Comparison of ENCODE assay signal across 24 cellular contexts in the genomic region with DNA sequence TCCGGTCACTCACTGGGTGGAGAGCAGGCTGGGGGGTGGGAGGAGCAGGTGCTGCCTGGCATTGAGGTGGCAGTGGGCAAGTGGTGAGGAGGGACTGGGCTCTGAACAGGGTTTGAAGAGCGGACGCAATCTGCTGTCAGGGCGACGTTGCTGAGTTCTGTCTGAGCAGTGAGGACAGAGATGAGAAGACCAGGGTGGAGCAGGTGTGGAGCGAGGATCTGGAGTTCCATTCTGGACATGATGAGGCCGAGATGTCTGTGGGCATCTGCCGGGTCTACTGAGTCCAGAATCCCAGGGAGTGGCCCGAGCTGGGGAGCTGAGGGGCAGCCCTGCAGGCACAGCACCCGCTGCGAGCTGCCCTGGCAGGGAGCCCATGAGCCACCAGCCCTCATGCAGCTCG. TPM values are rescaled to one million over a fixed set of nuclear protein-coding genes. Genes with fewer than 3 reads are reported as not detected.
"Had no signal": no experiment of that assay in that cellular context is flagged by ENCODE, and none has a peak within 500 bp of the region (broad histone marks: within the 10 kb centered on the region; RNA-seq: fewer than 3 reads in every experiment).

No MANE protein-coding gene starts in this region.

- H3K4me1 Mint-ChIP-seq: WTC11 had no signal

- ATAC-seq: activated T-cell treated with anti-CD3 and anti-CD28 coated beads, Interleukin-2, amount 50 U/mL, for 72 hours; K562; T-helper 17 cell; WTC11 had no signal

- H3K27me3 ChIP-seq: cardiac muscle cell, Peyer's patch had no signal

- H3K36me3 ChIP-seq: brain microvascular endothelial cell, cardiac muscle cell, Peyer's patch had no signal

- H3K4me3 Mint-ChIP-seq: activated naive CD4-positive, alpha-beta T cell treated with anti-CD3 and anti-CD28 coated beads, Interleukin-2, amount 10 ng/mL, durations not matched to agents 7 days and 5 days; activated naive CD8-positive, alpha-beta T cell treated with anti-CD3 and anti-CD28 coated beads for 36 hours; activated T-cell treated with anti-CD3 and anti-CD28 coated beads, Interleukin-2, amount 50 U/mL, for 72 hours; T-helper 17 cell; WTC11 had no signal

- H3K27ac Mint-ChIP-seq: activated naive CD4-positive, alpha-beta T cell treated with anti-CD3 and anti-CD28 coated beads, Interleukin-2, amount 10 ng/mL, durations not matched to agents 7 days and 5 days; activated naive CD8-positive, alpha-beta T cell treated with anti-CD3 and anti-CD28 coated beads for 36 hours; activated T-cell treated with anti-CD3 and anti-CD28 coated beads, Interleukin-2, amount 50 U/mL, for 72 hours; activated T-helper 2 cell treated with anti-CD3 and anti-CD28 coated beads, Interferon-gamma antibody, Interleukin-2, Interleukin-4, amounts not matched to agents 10 μg/mL and 5 μg/mL and 100 μg/mL, durations not matched to agents 14 hours and 24 hours and 36 hours; T-helper 17 cell; WTC11 had no signal

- H3K27ac ChIP-seq: brain microvascular endothelial cell, cardiac muscle cell, Peyer's patch had no signal

- H3K9me3 ChIP-seq: Peyer's patch had no signal

- H3K4me3 ChIP-seq: cardiac muscle cell, K562, Peyer's patch had no signal

- H3K36me3 Mint-ChIP-seq: WTC11 had no signal

- DNase-seq: activated CD4-positive, alpha-beta T cell treated with anti-CD3 and anti-CD28 coated beads for 48 hours; activated CD4-positive, alpha-beta T cell treated with anti-CD3 and anti-CD28 coated beads, Interleukin-2, amount 50 U/mL, for 48 hours; activated CD4-positive, CD25-positive, alpha-beta regulatory T cell treated with anti-CD3 and anti-CD28 coated beads, Interleukin-2, amount 50 U/mL, for 72 hours; activated CD8-positive, alpha-beta memory T cell treated with anti-CD3 and anti-CD28 coated beads, Interleukin-2, amount 50 U/mL, for 4 hours; activated gamma-delta T cell treated with Interleukin-2 at 50 U/mL for 16 hours; activated naive CD4-positive, alpha-beta T cell treated with anti-CD3 and anti-CD28 coated beads, Interleukin-2, amount 10 ng/mL, durations not matched to agents 7 days and 5 days; activated naive CD8-positive, alpha-beta T cell treated with anti-CD3 and anti-CD28 coated beads for 36 hours; activated T-cell treated with anti-CD3 and anti-CD28 coated beads, Interleukin-2, amount 50 U/mL, for 72 hours; brain microvascular endothelial cell; Karpas-422; NCI-H1105 treated with DMSO at 0.1 percent for 48 hours; NCI-H1436 treated with DMSO at 0.1 percent for 48 hours; NCI-H187; NCI-H2081; NCI-H510A treated with DMSO at 0.1 percent for 48 hours; Peyer's patch; SIG-M5; T-helper 17 cell; T-helper 9 cell had no signal

- H3K4me1 ChIP-seq: Peyer's patch had no signal

RNA-seq across cellular contexts. Expression of a gene that starts 2.2 kb away (rescaled TPM):
- total RNA-seq: cardiac muscle cell, T-helper 17 cell, WTC11 had no signal

RNA-seq across cellular contexts. Expression of a gene that starts 2.4 kb away (rescaled TPM):
- total RNA-seq: activated T-helper 2 cell treated with anti-CD3 and anti-CD28 coated beads, Interferon-gamma antibody, Interleukin-2, Interleukin-4, amounts not matched to agents 10 μg/mL and 5 μg/mL and 100 μg/mL, durations not matched to agents 14 hours and 24 hours and 36 hours; Peyer's patch had no signal

RNA-seq across cellular contexts. Expression of a gene that starts 29.5 kb away (rescaled TPM):
- total RNA-seq: activated naive CD8-positive, alpha-beta T cell treated with anti-CD3 and anti-CD28 coated beads for 36 hours; activated T-cell treated with anti-CD3 and anti-CD28 coated beads, Interleukin-2, amount 50 U/mL, for 72 hours; activated T-helper 2 cell treated with anti-CD3 and anti-CD28 coated beads, Interferon-gamma antibody, Interleukin-2, Interleukin-4, amounts not matched to agents 10 μg/mL and 5 μg/mL and 100 μg/mL, durations not matched to agents 14 hours and 24 hours and 36 hours; cardiac muscle cell; K562; Peyer's patch; T-helper 17 cell; WTC11 had no signal
- polyA plus RNA-seq: adipose tissue, cardiac muscle cell, K562 had no signal
